In the genomic region with DNA sequence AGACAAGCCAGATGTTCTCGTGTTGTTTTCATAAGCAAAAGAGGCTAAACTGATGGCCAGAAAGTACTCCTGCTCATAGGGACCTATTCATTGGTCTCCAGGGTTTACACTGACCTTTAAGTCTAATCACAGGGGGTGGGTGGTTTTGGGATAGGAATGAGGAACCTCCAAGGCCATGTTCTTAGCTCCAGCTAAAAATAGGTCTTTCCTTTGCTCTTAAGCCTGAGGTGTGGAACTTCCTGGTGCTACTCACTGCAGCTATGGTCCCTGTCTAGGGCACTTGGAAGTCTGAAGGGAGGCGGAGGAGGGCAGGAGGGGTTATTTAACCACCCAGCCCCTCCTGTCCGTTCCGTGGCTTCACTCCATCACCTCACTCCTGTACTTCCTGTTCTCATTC, we compare ENCODE assay signal across 15 cellular contexts. TPM values are rescaled to one million over a fixed set of nuclear protein-coding genes. Genes with fewer than 3 reads are reported as not detected.
A peak's percentile ranks its signal among the peaks of the same experiment; 100 is the strongest.
DNase-seq lines count a peak whose midpoint lies in the region; ATAC-seq and TF ChIP-seq lines count a peak whose summit lies in the region.
"Had no signal": no experiment of that assay in that cellular context is flagged by ENCODE, and none has a peak within 500 bp of the region (broad histone marks: within the 10 kb centered on the region; RNA-seq: fewer than 3 reads in every experiment).

No MANE protein-coding gene starts in this region.

- H3K4me1 ChIP-seq in SK-N-SH (ENCODE audit: control insufficient read depth in 1 of 2, insufficient read depth in 2 of 2, low read depth in 1 of 2, low read length in 1 of 2) (no peaks in the 10 kb centered on the region; a peak in 1 of 4 replicates), ascending aorta (peaks cover 4 to 27% of the 10 kb centered on the region in 2 donors)

- H3K4me3 Mint-ChIP-seq in type B pancreatic cell = peak overlapping the region; percentile 63
- H3K4me3 Mint-ChIP-seq in activated CD8-positive, alpha-beta T cell treated with anti-CD3 and anti-CD28 coated beads for 36 hours = no peak overlapping the region
- no peak overlapping the region for H3K4me3 Mint-ChIP-seq in activated CD4-positive, alpha-beta memory T cell treated with anti-CD3 and anti-CD28 coated beads for 36 hours
- H3K4me3 Mint-ChIP-seq: activated T-helper 1 cell treated with anti-CD3 and anti-CD28 coated beads, Interleukin-12 subunit alpha, Interleukin-12 subunit beta, Interleukin-2, Interleukin-4 antibody, amounts not matched to agents 30 ng/mL and 10 ng/mL and 1 ng/mL, durations not matched to agents 14 hours and 24 hours and 36 hours had no signal

- H3K9me3 Mint-ChIP-seq in type B pancreatic cell = no peaks in the 10 kb centered on the region
- H3K9me3 Mint-ChIP-seq in activated CD8-positive, alpha-beta T cell treated with anti-CD3 and anti-CD28 coated beads for 36 hours = no peaks in the 10 kb centered on the region
- no peaks in the 10 kb centered on the region for H3K9me3 Mint-ChIP-seq in activated CD4-positive, alpha-beta memory T cell treated with anti-CD3 and anti-CD28 coated beads for 36 hours
- H3K9me3 Mint-ChIP-seq: activated T-helper 1 cell treated with anti-CD3 and anti-CD28 coated beads, Interleukin-12 subunit alpha, Interleukin-12 subunit beta, Interleukin-2, Interleukin-4 antibody, amounts not matched to agents 30 ng/mL and 10 ng/mL and 1 ng/mL, durations not matched to agents 14 hours and 24 hours and 36 hours had no signal

- peak overlapping the region; percentile 84 for H3K27ac Mint-ChIP-seq in type B pancreatic cell
- no peak overlapping the region for H3K27ac Mint-ChIP-seq in activated CD8-positive, alpha-beta T cell treated with anti-CD3 and anti-CD28 coated beads for 36 hours
- no peak overlapping the region for H3K27ac Mint-ChIP-seq in activated CD4-positive, alpha-beta memory T cell treated with anti-CD3 and anti-CD28 coated beads for 36 hours
- H3K27ac Mint-ChIP-seq: activated T-helper 1 cell treated with anti-CD3 and anti-CD28 coated beads, Interleukin-12 subunit alpha, Interleukin-12 subunit beta, Interleukin-2, Interleukin-4 antibody, amounts not matched to agents 30 ng/mL and 10 ng/mL and 1 ng/mL, durations not matched to agents 14 hours and 24 hours and 36 hours had no signal

- H3K27me3 Mint-ChIP-seq in type B pancreatic cell = peaks cover 8% of the 10 kb centered on the region
- no peaks in the 10 kb centered on the region for H3K27me3 Mint-ChIP-seq in activated CD8-positive, alpha-beta T cell treated with anti-CD3 and anti-CD28 coated beads for 36 hours
- peaks cover 4% of the 10 kb centered on the region for H3K27me3 Mint-ChIP-seq in activated CD4-positive, alpha-beta memory T cell treated with anti-CD3 and anti-CD28 coated beads for 36 hours

- no peaks in the 10 kb centered on the region for H3K36me3 ChIP-seq in SK-N-SH (replicated peaks in 1 of 2; ENCODE audit: control insufficient read depth in 1 of 2, insufficient read depth in 2 of 2, low read length in 1 of 2)
- peaks cover 25 to 30% of the 10 kb centered on the region in 2 donors for H3K36me3 ChIP-seq in ascending aorta

- POLR2A ChIA-PET in SK-N-SH (lab: Yijun Ruan, JAX) = no interaction called here
- POLR2A ChIA-PET in activated CD8-positive, alpha-beta T cell treated with anti-CD3 and anti-CD28 coated beads for 36 hours (lab: Charles Lee) = interaction anchor here (0.6 to 1.0 kb wide), 2 partner anchors 96 to 185 kb away, joined by 3 read pairs; no protein-coding TSS in a partner anchor
- POLR2A ChIA-PET in activated CD4-positive, alpha-beta memory T cell treated with anti-CD3 and anti-CD28 coated beads for 36 hours (lab: Charles Lee) = no interaction called here

- peaks cover 50% of the 10 kb centered on the region for H3K36me3 Mint-ChIP-seq in type B pancreatic cell
- H3K36me3 Mint-ChIP-seq in activated CD8-positive, alpha-beta T cell treated with anti-CD3 and anti-CD28 coated beads for 36 hours (ENCODE audit: low read depth) = no peaks in the 10 kb centered on the region
- H3K36me3 Mint-ChIP-seq in activated CD4-positive, alpha-beta memory T cell treated with anti-CD3 and anti-CD28 coated beads for 36 hours = no peaks in the 10 kb centered on the region

- H3K4me2 ChIP-seq in SK-N-SH = no peak overlapping the region

- intact Hi-C loops in ascending aorta (cut with DNase I) = loop anchor here (10.0 kb wide), 1 partner anchor 1145 kb away; no protein-coding TSS in a partner anchor
- intact Hi-C loops in left colon (cut with DNase I, micrococcal nuclease) = no loop called here
- intact Hi-C loops in activated CD8-positive, alpha-beta T cell treated with anti-CD3 and anti-CD28 coated beads for 36 hours (cut with micrococcal nuclease) = no loop called here
- intact Hi-C loops in activated CD4-positive, alpha-beta memory T cell treated with anti-CD3 and anti-CD28 coated beads for 36 hours (cut with micrococcal nuclease) = no loop called here

- no peaks in the 10 kb centered on the region for H3K79me2 ChIP-seq in SK-N-SH (ENCODE audit: insufficient read depth)

- H3K4me3 ChIP-seq in SK-N-SH (ENCODE audit: low read depth in 2 of 2, low read length in 1 of 2) (no peak overlapping the region), ascending aorta (peak overlapping the region; percentile 26 to 43)

- no peak for TF ChIP-seq EP300 in SK-N-SH (IDR thresholded peaks at IDR 0.05; ENCODE audit: borderline replicate concordance in 1 of 2, low read depth in 1 of 2, low read length in 1 of 2)

- ATAC-seq in SK-N-SH treated with all-trans-retinoic acid at 6 μM for 48 hours = no peak
- peak; percentile 69 for ATAC-seq in left colon
- ATAC-seq in activated CD8-positive, alpha-beta T cell treated with anti-CD3 and anti-CD28 coated beads for 36 hours = no peak

- CTCF ChIA-PET in SK-N-SH (lab: Yijun Ruan, JAX) = interaction anchor here (1.8 kb wide), 1 partner anchor 302 kb away, joined by 8 read pairs; no protein-coding TSS in a partner anchor
- CTCF ChIA-PET in activated CD8-positive, alpha-beta T cell treated with anti-CD3 and anti-CD28 coated beads for 36 hours (lab: Charles Lee) = interaction anchor here (1.1 to 1.2 kb wide), 2 partner anchors 20 to 302 kb away, joined by 3 to 4 read pairs; no protein-coding TSS in a partner anchor
- CTCF ChIA-PET in activated CD4-positive, alpha-beta memory T cell treated with anti-CD3 and anti-CD28 coated beads for 36 hours (lab: Charles Lee) = interaction anchor here (1.7 to 1.9 kb wide), 2 partner anchors 121 to 302 kb away, joined by 6 to 9 read pairs; no protein-coding TSS in a partner anchor

- H3K27ac ChIP-seq in SK-N-SH (ENCODE audit: low read depth in 2 of 2, low read length in 1 of 2) (no peak overlapping the region), ascending aorta (peak overlapping the region; percentile 64 to 69)

- peaks cover 14% of the 10 kb centered on the region for H3K4me1 Mint-ChIP-seq in type B pancreatic cell (ENCODE audit: unreplicated experiment)
- peaks cover 16% of the 10 kb centered on the region for H3K4me1 Mint-ChIP-seq in activated CD8-positive, alpha-beta T cell treated with anti-CD3 and anti-CD28 coated beads for 36 hours (ENCODE audit: low read depth)
- peaks cover 17% of the 10 kb centered on the region for H3K4me1 Mint-ChIP-seq in activated CD4-positive, alpha-beta memory T cell treated with anti-CD3 and anti-CD28 coated beads for 36 hours (ENCODE audit: low read depth)

- 81% methylated on average over 4 of the region's 4 CpGs for WGBS in SK-N-SH (ENCODE audit: low lambda C conversion rate)

- no peaks in the 10 kb centered on the region for H3K27me3 ChIP-seq in SK-N-SH (ENCODE audit: insufficient read depth)
- H3K27me3 ChIP-seq in ascending aorta = no peaks in the 10 kb centered on the region

- no peak for TF ChIP-seq RAD21 in SK-N-SH (IDR thresholded peaks at IDR 0.05; ENCODE audit: low read length)

- no peaks in the 10 kb centered on the region for H4K20me1 ChIP-seq in SK-N-SH (ENCODE audit: insufficient read depth)

- TF ChIP-seq CTCF in SK-N-SH (IDR thresholded peaks at IDR 0.05) (no peak), ascending aorta (IDR thresholded peaks at IDR 0.05) (no peak), type B pancreatic cell (conservative IDR thresholded peaks at IDR 0.05) (no peak)
- TF ChIP-seq CTCF in activated CD8-positive, alpha-beta T cell treated with anti-CD3 and anti-CD28 coated beads for 36 hours (IDR thresholded peaks at IDR 0.05) = no peak

- no peak overlapping the region for H3K9ac ChIP-seq in SK-N-SH

- no peak overlapping the region for H2AFZ ChIP-seq in SK-N-SH (ENCODE audit: low read depth)

- H3K9me3 ChIP-seq in SK-N-SH = no peaks in the 10 kb centered on the region
- H3K9me3 ChIP-seq in ascending aorta = no peaks in the 10 kb centered on the region

- DNase-seq in SK-N-SH (peak; percentile 32), ascending aorta (ENCODE audit: low spot score in 2 of 2) (no peak), left colon (no peak), type B pancreatic cell (ENCODE audit: extremely low spot score, unreplicated experiment) (no peak), NCI-H2107 treated with DMSO at 0.1 percent for 48 hours (lab: John Stamatoyannopoulos, UW; ENCODE audit: unreplicated experiment) (no peak)
- no peak for DNase-seq in activated CD8-positive, alpha-beta T cell treated with anti-CD3 and anti-CD28 coated beads for 36 hours
- no peak for DNase-seq in activated CD4-positive, alpha-beta memory T cell treated with anti-CD3 and anti-CD28 coated beads for 36 hours
- DNase-seq: DMS79 treated with DMSO at 0.1 percent for 48 hours, head of caudate nucleus, NCI-H2029 had no signal

- no peaks in the 10 kb centered on the region for H3K9me2 ChIP-seq in SK-N-SH

- no peaks in the 10 kb centered on the region for H3F3A ChIP-seq in SK-N-SH (replicated peaks; ENCODE audit: insufficient read depth)

TF ChIP-seq in SK-N-SH, 30 proteins besides CTCF, POLR2A, EP300 and RAD21 (continues in another document):
- TF ChIP-seq NFIC (IDR thresholded peaks at IDR 0.05; ENCODE audit: borderline replicate concordance) = no peak

RNA-seq across cellular contexts. Expression of a gene that starts 18.6 kb away (rescaled TPM):
- polyA plus RNA-seq in SK-N-SH (2012; rRNA removed) = 12.7 and 16.1 TPM in 2 replicates
- polyA plus RNA-seq in SK-N-SH (2012; cell fraction: cytosol; rRNA removed) = 8.0 and 9.6 TPM in 2 replicates
- 8.2 and 12.0 TPM in 2 replicates for polyA plus RNA-seq in SK-N-SH (2012; cell fraction: nucleus; rRNA removed)
- total RNA-seq in ascending aorta (23.8 TPM), left colon (100 to 1,000 TPM; 206 to 463 TPM), type B pancreatic cell (ENCODE audit: low replicate concordance) (152 and 1,119 TPM in 2 replicates)
- under 1 TPM in 1 of 2 experiments, not detected in 1; 0.11 TPM for total RNA-seq in activated CD8-positive, alpha-beta T cell treated with anti-CD3 and anti-CD28 coated beads for 36 hours
- under 1 TPM; 0.07 to 0.10 TPM for total RNA-seq in activated CD4-positive, alpha-beta memory T cell treated with anti-CD3 and anti-CD28 coated beads for 36 hours
- total RNA-seq: activated T-helper 1 cell treated with anti-CD3 and anti-CD28 coated beads, Interleukin-12 subunit alpha, Interleukin-12 subunit beta, Interleukin-2, Interleukin-4 antibody, amounts not matched to agents 30 ng/mL and 10 ng/mL and 1 ng/mL, durations not matched to agents 14 hours and 24 hours and 36 hours had no signal

RNA-seq across cellular contexts. Expression of a gene that starts 42.0 kb away (rescaled TPM):
- polyA plus RNA-seq in SK-N-SH (2012; rRNA removed) = not detected in 2 replicates
- not detected in 2 replicates for polyA plus RNA-seq in SK-N-SH (2012; cell fraction: cytosol; rRNA removed)
- 0.14 TPM in 1 of 2 replicates, not detected in the other for polyA plus RNA-seq in SK-N-SH (2012; cell fraction: nucleus; rRNA removed)
- total RNA-seq in ascending aorta (not detected), left colon (under 1 TPM in 1 of 2 donors, not detected in 1; 0.28 TPM), type B pancreatic cell (ENCODE audit: low replicate concordance) (5.5 TPM in 1 of 2 replicates, not detected in the other)
- total RNA-seq in activated CD8-positive, alpha-beta T cell treated with anti-CD3 and anti-CD28 coated beads for 36 hours = not detected
- total RNA-seq in activated CD4-positive, alpha-beta memory T cell treated with anti-CD3 and anti-CD28 coated beads for 36 hours = under 1 TPM in 1 of 2 experiments, not detected in 1; 0.46 TPM
- total RNA-seq: A673; activated T-helper 1 cell treated with anti-CD3 and anti-CD28 coated beads, Interleukin-12 subunit alpha, Interleukin-12 subunit beta, Interleukin-2, Interleukin-4 antibody, amounts not matched to agents 30 ng/mL and 10 ng/mL and 1 ng/mL, durations not matched to agents 14 hours and 24 hours and 36 hours; cerebellum; HT-29 had no signal

Comparison
In these comparisons a context has a peak if more than half of its experiments do, and no peak if none do; other contexts are left out.
1. H3K27ac ChIP-seq: peak in ascending aorta (2 of 2); none in SK-N-SH (0 of 2).
2. H3K4me3 ChIP-seq: peak in ascending aorta (2 of 2); none in SK-N-SH (0 of 2).
3. RNA of a gene that starts 18.6 kb away (total RNA-seq): 206 to 463 TPM in left colon, 152 to 1,119 TPM in type B pancreatic cell and 23.8 TPM in ascending aorta (single experiment); 0.11 TPM in activated CD8-positive, alpha-beta T cell treated with anti-CD3 and anti-CD28 coated beads for 36 hours and 0.07 to 0.10 TPM in activated CD4-positive, alpha-beta memory T cell treated with anti-CD3 and anti-CD28 coated beads for 36 hours; every median in the first group is over 10 times any median in the second.